8 cellular contexts compared by ENCODE assay signal in genomic region chr16:68237243-68238028, GRCh38. TPM values are rescaled to one million over a fixed set of nuclear protein-coding genes. Genes with fewer than 3 reads are reported as not detected.
DNase-seq lines count a peak whose midpoint lies in the region; ATAC-seq lines count a peak whose summit lies in the region.

No MANE protein-coding gene starts in this region.

- peak; percentile 84 for ATAC-seq in HG03432 (IDR thresholded peaks at IDR 0.05; ENCODE audit: unreplicated experiment)
- peak; percentile 64 for ATAC-seq in left lobe of liver

- DNase-seq in AG20443 (ENCODE audit: low spot score) (peak; percentile 99), GM19238 (ENCODE audit: insufficient read length, low spot score) (peak; percentile 95), NCI-H526 treated with DMSO at 0.1 percent for 48 hours (lab: John Stamatoyannopoulos, UW) (peak; percentile 94), dedifferentiated amniotic fluid mesenchymal stem cell (ENCODE audit: extremely low spot score) (peak; percentile 95), left lobe of liver (ENCODE audit: low spot score) (peak; percentile 99)
- DNase-seq in activated CD4-positive, alpha-beta T cell treated with anti-CD3 and anti-CD28 coated beads, Interleukin-2, amount 50 U/mL, for 24 hours (ENCODE audit: low read depth in 1 of 2, low spot score in 1 of 2) = peak; percentile 76 to 86
- DNase-seq in stimulated activated CD4-positive, alpha-beta T cell treated with anti-CD3 and anti-CD28 coated beads, Interleukin-1b, Interleukin-23, amount 100 ng/mL, for 48 hours = peak; percentile 90

RNA-seq across cellular contexts. Expression of gene ESRP2, which starts 1.5 kb away (rescaled TPM):
- total RNA-seq in left lobe of liver = 78.9 TPM

RNA-seq across cellular contexts. Expression of gene PLA2G15, which starts 7.7 kb away (rescaled TPM):
- 12.5 TPM for total RNA-seq in left lobe of liver

RNA-seq across cellular contexts. Expression of gene SLC7A6, which starts 26.9 kb away (rescaled TPM):
- total RNA-seq in left lobe of liver = 1.6 TPM

Comparison
In these comparisons a context has a peak if more than half of its experiments do, and no peak if none do; other contexts are left out.
1. Peak in every context shown above with its lines: DNase-seq and ATAC-seq.